Comparison of ENCODE assay signal across 11 cellular contexts in genomic region chr13:50843256-50844043, GRCh38. TPM values are rescaled to one million over a fixed set of nuclear protein-coding genes. Genes with fewer than 3 reads are reported as not detected.
DNase-seq lines count a peak whose midpoint lies in the region; ATAC-seq and TF ChIP-seq lines count a peak whose summit lies in the region.
"Had no signal": no experiment of that assay in that cellular context is flagged by ENCODE, and none has a peak within 500 bp of the region (broad histone marks: within the 10 kb centered on the region; RNA-seq: fewer than 3 reads in every experiment).

Gene DLEU7 (minus strand): TSS chr13:50843692. CDS start chr13:50843646, 46 bp downstream.

- peak within 1 kb of the TSS; percentile 89 for H3K27ac ChIP-seq in DND-41 (ENCODE audit: low read length)
- H3K27ac ChIP-seq: WERI-Rb-1 had no signal

- no peaks in the 10 kb centered on the region for H3K9me3 ChIP-seq in DND-41 (ENCODE audit: insufficient read depth, low read length, severe bottlenecking)
- H3K9me3 ChIP-seq in iPS-18c (ENCODE audit: control insufficient read depth, insufficient read depth, low read length) = no peaks in the 10 kb centered on the region

- ATAC-seq in DND-41 (ENCODE audit: insufficient read depth, low read depth) = peak; percentile 26
- ATAC-seq in esophagus mucosa = no peak
- ATAC-seq in GM19324 (IDR thresholded peaks at IDR 0.05; ENCODE audit: low FRiP score, unreplicated experiment) = no peak
- ATAC-seq: K562 had no signal

- H3K4me1 ChIP-seq in DND-41 (ENCODE audit: insufficient read depth, low read length) = peaks cover 69% of the 10 kb centered on the region

- in situ Hi-C loops in astrocyte of the spinal cord (cut with HindIII; ENCODE audit: low sequenced_read_pairs) = no loop called here

- TF ChIP-seq CTCF in DND-41 (IDR thresholded peaks at IDR 0.05; ENCODE audit: borderline replicate concordance, extremely low read depth, low read length, poor library complexity, severe bottlenecking) (no peak), astrocyte of the spinal cord (IDR thresholded peaks at IDR 0.05; ENCODE audit: low read depth, low read length) (no peak), retinal pigment epithelial cell (conservative IDR thresholded peaks at IDR 0.05; ENCODE audit: low read depth, low read length) (no peak)

- H3K36me3 ChIP-seq in DND-41 (ENCODE audit: insufficient read depth, low read length) = peaks cover 13% of the 10 kb centered on the region
- H3K36me3 ChIP-seq: WERI-Rb-1 had no signal

- H4K20me1 ChIP-seq in DND-41 (ENCODE audit: insufficient read depth, low read length) = no peaks in the 10 kb centered on the region

- H2AFZ ChIP-seq in DND-41 (ENCODE audit: low read depth, low read length) = peak within 1 kb of the TSS; percentile 64

- no peaks in the 10 kb centered on the region for H3K27me3 ChIP-seq in DND-41 (ENCODE audit: insufficient read depth, low read length, poor library complexity)

- H3K9ac ChIP-seq in DND-41 (ENCODE audit: low read depth, low read length) = peak within 1 kb of the TSS; percentile 73

- peaks cover 61% of the 10 kb centered on the region for H3K79me2 ChIP-seq in DND-41 (ENCODE audit: insufficient read depth, low read length)

- peak within 1 kb of the TSS; percentile 60 for H3K4me2 ChIP-seq in DND-41 (ENCODE audit: insufficient read depth, low read length)

- DNase-seq in DND-41 = peak; percentile 54
- DNase-seq in astrocyte of the spinal cord (ENCODE audit: low read depth, low spot score) = no peak
- DNase-seq in retinal pigment epithelial cell (ENCODE audit: low read depth) = no peak
- no peak for DNase-seq in activated CD4-positive, CD25-positive, alpha-beta regulatory T cell treated with anti-CD3 and anti-CD28 coated beads, Interleukin-2, amount 50 U/mL, for 72 hours
- no peak for DNase-seq in activated CD8-positive, alpha-beta memory T cell treated with anti-CD3 and anti-CD28 coated beads, Interleukin-2, amount 50 U/mL, for 48 hours
- DNase-seq: CD4-positive, CD25-positive, alpha-beta regulatory T cell; WERI-Rb-1 had no signal

- peak within 1 kb of the TSS; percentile 16 to 62; a peak in 3 of 4 replicates for H3K4me3 ChIP-seq in DND-41 (ENCODE audit: low read depth in 1 of 2, low read length in 2 of 2)
- peak within 1 kb of the TSS; percentile 16 for H3K4me3 ChIP-seq in astrocyte of the spinal cord (ENCODE audit: low read depth, low read length)
- peak within 1 kb of the TSS; percentile 57 for H3K4me3 ChIP-seq in iPS-18c (ENCODE audit: insufficient read depth, low read depth, low read length)
- peak within 1 kb of the TSS; percentile 16 for H3K4me3 ChIP-seq in retinal pigment epithelial cell (ENCODE audit: low read length)
- H3K4me3 ChIP-seq: K562 had no signal

RNA-seq across cellular contexts. Expression of gene DLEU7, which starts in this region (rescaled TPM):
- total RNA-seq in esophagus mucosa = not detected
- total RNA-seq: CD4-positive, CD25-positive, alpha-beta regulatory T cell; K562 had no signal
